In genomic region chr12:14219156-14219555, GRCh38 we compare ENCODE assay signal across 23 cellular contexts.
A peak's percentile ranks its signal among the peaks of the same experiment; 100 is the strongest.
DNase-seq lines count a peak whose midpoint lies in the region; ATAC-seq and TF ChIP-seq lines count a peak whose summit lies in the region.
"Had no signal": no experiment of that assay in that cellular context is flagged by ENCODE, and none has a peak within 500 bp of the region (broad histone marks: within the 10 kb centered on the region; RNA-seq: fewer than 3 reads in every experiment).

No MANE protein-coding gene starts in this region.

- ATAC-seq in activated T-helper 17 cell treated with anti-CD3 and anti-CD28 coated beads, Interleukin-2, amount 50 U/mL, for 72 hours (replicated peaks): no peak
- no peak for ATAC-seq in stimulated activated memory B cell treated with anti-CD40 and anti-IgM and Interleukin-4, amounts not matched to agents 10 μg/mL and 1 μg/mL and 100 μg/mL, for 72 hours
- ATAC-seq in upper lobe of left lung (ENCODE audit: low FRiP score in 2 of 2): no peak
- no peak for ATAC-seq in T-helper 17 cell
- ATAC-seq: GM12878, HepG2, K562 had no signal

- H3K27me3 ChIP-seq in esophagus (ENCODE audit: control insufficient read depth in 1 of 2, insufficient read depth in 2 of 2, low read length in 2 of 2) (no peaks in the 10 kb centered on the region), mucosa of rectum (ENCODE audit: control insufficient read depth in 2 of 2, insufficient read depth in 2 of 2, low read length in 2 of 2) (no peaks in the 10 kb centered on the region), upper lobe of left lung (no peaks in the 10 kb centered on the region)
- H3K27me3 ChIP-seq: BE2C, MG63, SJCRH30 had no signal

- no peaks in the 10 kb centered on the region for H3K36me3 ChIP-seq in esophagus (ENCODE audit: control insufficient read depth in 2 of 2, insufficient read depth in 2 of 2, low read length in 1 of 2)
- H3K36me3 ChIP-seq in mucosa of rectum (ENCODE audit: control insufficient read depth in 2 of 2, insufficient read depth in 2 of 2, low read length in 2 of 2): no peaks in the 10 kb centered on the region
- no peaks in the 10 kb centered on the region for H3K36me3 ChIP-seq in upper lobe of left lung
- H3K36me3 ChIP-seq: BE2C, MG63, SJCRH30 had no signal

- H3K4me3 ChIP-seq in esophagus (ENCODE audit: low read depth in 1 of 2, low read length in 2 of 2): no peak overlapping the region
- H3K4me3 ChIP-seq in mucosa of rectum (ENCODE audit: low read length in 2 of 2): no peak overlapping the region
- H3K4me3 ChIP-seq in upper lobe of left lung: no peak overlapping the region
- H3K4me3 ChIP-seq: GM12878, K562, MG63, SJCRH30 had no signal

- H3K27me3 Mint-ChIP-seq in activated T-helper 17 cell treated with anti-CD3 and anti-CD28 coated beads, Interleukin-2, amount 50 U/mL, for 72 hours: no peaks in the 10 kb centered on the region
- H3K27me3 Mint-ChIP-seq in stimulated activated memory B cell treated with anti-CD40 and anti-IgM and Interleukin-4, amounts not matched to agents 10 μg/mL and 1 μg/mL and 100 μg/mL, for 72 hours: no peaks in the 10 kb centered on the region
- no peaks in the 10 kb centered on the region for H3K27me3 Mint-ChIP-seq in T-helper 17 cell

- H3K27ac Mint-ChIP-seq in activated T-helper 17 cell treated with anti-CD3 and anti-CD28 coated beads, Interleukin-2, amount 50 U/mL, for 72 hours: peak overlapping the region; percentile 50
- peak overlapping the region; percentile 7 for H3K27ac Mint-ChIP-seq in stimulated activated memory B cell treated with anti-CD40 and anti-IgM and Interleukin-4, amounts not matched to agents 10 μg/mL and 1 μg/mL and 100 μg/mL, for 72 hours
- H3K27ac Mint-ChIP-seq in T-helper 17 cell: no peak overlapping the region

- 58 to 62% methylated on average over 5 of the region's 5 CpGs for WGBS in esophagus, 2 donors
- 86 to 92% methylated on average over 5 of the region's 5 CpGs for WGBS in upper lobe of left lung, 2 donors

- no peak overlapping the region for H3K9ac ChIP-seq in mucosa of rectum (ENCODE audit: low read depth in 1 of 2, low read length in 2 of 2)

- DNase-seq in DMS153 (lab: John Stamatoyannopoulos, UW): no peak
- DNase-seq in upper lobe of left lung: no peak
- no peak for DNase-seq in T-helper 17 cell
- DNase-seq: BE2C, DMS79 treated with DMSO at 0.1 percent for 48 hours, GOT3, HCEC 1CT, MG63, NCI-H1417, NCI-H1694 treated with DMSO at 0.1 percent for 48 hours, NCI-H2081 treated with DMSO at 0.1 percent for 48 hours, NCI-H2171 treated with DMSO at 0.1 percent for 48 hours, NCI-H526, OCI-M1, SJCRH30 had no signal

- H3K9me3 Mint-ChIP-seq in activated T-helper 17 cell treated with anti-CD3 and anti-CD28 coated beads, Interleukin-2, amount 50 U/mL, for 72 hours: peaks cover 8% of the 10 kb centered on the region
- peaks cover 9% of the 10 kb centered on the region for H3K9me3 Mint-ChIP-seq in stimulated activated memory B cell treated with anti-CD40 and anti-IgM and Interleukin-4, amounts not matched to agents 10 μg/mL and 1 μg/mL and 100 μg/mL, for 72 hours

- H3K36me3 Mint-ChIP-seq in activated T-helper 17 cell treated with anti-CD3 and anti-CD28 coated beads, Interleukin-2, amount 50 U/mL, for 72 hours (ENCODE audit: low read depth): peaks cover 10% of the 10 kb centered on the region
- H3K36me3 Mint-ChIP-seq in stimulated activated memory B cell treated with anti-CD40 and anti-IgM and Interleukin-4, amounts not matched to agents 10 μg/mL and 1 μg/mL and 100 μg/mL, for 72 hours: peaks cover 12% of the 10 kb centered on the region
- H3K36me3 Mint-ChIP-seq in T-helper 17 cell (ENCODE audit: low read depth): no peaks in the 10 kb centered on the region

- H3K27ac ChIP-seq in esophagus (ENCODE audit: low read depth in 2 of 2, low read length in 1 of 2) (peak overlapping the region; percentile 40 to 50), mucosa of rectum (ENCODE audit: low read depth in 2 of 2, low read length in 2 of 2) (peak overlapping the region; percentile 71 to 84), upper lobe of left lung (no peak overlapping the region)
- H3K27ac ChIP-seq: HL-60, SJCRH30 had no signal

- H3K4me1 ChIP-seq in esophagus (ENCODE audit: control insufficient read depth in 2 of 2, insufficient read depth in 2 of 2, low read length in 1 of 2) (peaks cover 0 to 4% of the 10 kb centered on the region in 2 donors), mucosa of rectum (ENCODE audit: control insufficient read depth in 2 of 2, insufficient read depth in 2 of 2, low read length in 2 of 2) (peaks cover 9 to 25% of the 10 kb centered on the region in 2 donors), upper lobe of left lung (peaks cover 0 to 5% (median 2%) of the 10 kb centered on the region in 4 donors)
- H3K4me1 ChIP-seq: BE2C had no signal

- no peaks in the 10 kb centered on the region for H3K9me3 ChIP-seq in esophagus (ENCODE audit: control insufficient read depth in 2 of 2, insufficient read depth in 1 of 2, low read depth in 1 of 2, low read length in 1 of 2)
- H3K9me3 ChIP-seq in mucosa of rectum (ENCODE audit: control insufficient read depth in 2 of 2, low read length in 2 of 2): peaks cover 0 to 3% of the 10 kb centered on the region in 2 donors
- H3K9me3 ChIP-seq in upper lobe of left lung: no peaks in the 10 kb centered on the region
- H3K9me3 ChIP-seq in T-helper 17 cell (ENCODE audit: control insufficient read depth, low read length, poor library complexity, severe bottlenecking): no peaks in the 10 kb centered on the region
- H3K9me3 ChIP-seq: BE2C, SJCRH30 had no signal

- TF ChIP-seq CTCF in upper lobe of left lung (IDR thresholded peaks at IDR 0.05): no peak

- TF ChIP-seq POLR2A in upper lobe of left lung (IDR thresholded peaks at IDR 0.05): no peak

- no peak for TF ChIP-seq EP300 in upper lobe of left lung (IDR thresholded peaks at IDR 0.05)

- H3K4me3 Mint-ChIP-seq in activated T-helper 17 cell treated with anti-CD3 and anti-CD28 coated beads, Interleukin-2, amount 50 U/mL, for 72 hours: no peak overlapping the region
- H3K4me3 Mint-ChIP-seq in stimulated activated memory B cell treated with anti-CD40 and anti-IgM and Interleukin-4, amounts not matched to agents 10 μg/mL and 1 μg/mL and 100 μg/mL, for 72 hours: no peak overlapping the region
- H3K4me3 Mint-ChIP-seq in T-helper 17 cell: no peak overlapping the region

- H3K4me1 Mint-ChIP-seq in activated T-helper 17 cell treated with anti-CD3 and anti-CD28 coated beads, Interleukin-2, amount 50 U/mL, for 72 hours: peaks cover 19% of the 10 kb centered on the region
- peaks cover 27% of the 10 kb centered on the region for H3K4me1 Mint-ChIP-seq in stimulated activated memory B cell treated with anti-CD40 and anti-IgM and Interleukin-4, amounts not matched to agents 10 μg/mL and 1 μg/mL and 100 μg/mL, for 72 hours
- H3K4me1 Mint-ChIP-seq in T-helper 17 cell: peaks cover 5% of the 10 kb centered on the region

Comparison
In these comparisons a context has a peak if more than half of its experiments do, and no peak if none do; other contexts are left out.
1. H3K27ac ChIP-seq: peak in esophagus (2 of 2) and mucosa of rectum (2 of 2); none in upper lobe of left lung (0 of 4).